In genomic region chrX:37685452-37686347, GRCh38 we compare ENCODE assay signal across 1 cellular context.
TF ChIP-seq lines count a peak whose summit lies in the region.

Gene XK, plus strand, starts transcription at chrX:37685791. Its CDS starts 171 bp downstream, at chrX:37685962.

TF ChIP-seq in HCT116, 20 proteins besides CTCF, POLR2A, EP300 and RAD21 (continued from another document):
- TF ChIP-seq REST (IDR thresholded peaks at IDR 0.05; ENCODE audit: low read depth): no peak
- TF ChIP-seq ATF3 (IDR thresholded peaks at IDR 0.05): no peak
- peak; percentile 70 for TF ChIP-seq MAX (IDR thresholded peaks at IDR 0.05)
- peak; percentile 56 for TF ChIP-seq ZFX (IDR thresholded peaks at IDR 0.05)
- peak; percentile 94 for TF ChIP-seq TCF7L2 (IDR thresholded peaks at IDR 0.05; ENCODE audit: borderline replicate concordance, extremely low read depth, insufficient read depth, insufficient read length)
TF ChIP-seq in HCT116: peak in this region for 7.
